ENCODE assay signal across 26 cellular contexts in the genomic region with DNA sequence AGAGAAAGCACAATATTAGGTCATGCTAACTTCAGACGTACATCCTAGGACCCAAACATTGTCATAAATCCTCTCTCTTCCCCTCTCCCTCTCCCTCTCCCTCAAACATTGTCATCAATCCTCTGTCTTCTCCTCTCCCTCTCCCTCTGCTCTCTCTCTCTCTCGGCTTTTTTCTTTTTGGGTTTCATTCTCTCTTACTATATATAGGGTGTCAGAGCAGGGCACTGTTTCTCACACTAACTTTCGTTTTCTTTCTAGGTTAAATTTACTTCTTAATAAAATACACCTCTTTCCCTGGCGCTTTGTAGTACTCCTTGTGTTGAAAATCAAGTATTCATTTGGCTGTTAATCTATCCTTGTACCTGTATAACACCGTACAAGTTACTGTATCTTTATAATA. TPM values are rescaled to one million over a fixed set of nuclear protein-coding genes. Genes with fewer than 3 reads are reported as not detected.
DNase-seq lines count a peak whose midpoint lies in the region; ATAC-seq, FAIRE-seq and TF ChIP-seq lines count a peak whose summit lies in the region.
"Had no signal": no experiment of that assay in that cellular context is flagged by ENCODE, and none has a peak within 500 bp of the region (broad histone marks: within the 10 kb centered on the region; RNA-seq: fewer than 3 reads in every experiment).

No MANE protein-coding gene starts in this region.

- H3K27ac Mint-ChIP-seq in stimulated activated effector memory CD8-positive, alpha-beta T cell treated with anti-CD3 and anti-CD28 coated beads, Interleukin-12 subunit alpha, Interleukin-12 subunit beta, amount 100 ng/mL, for 72 hours, result peak overlapping the region; percentile 2
- H3K27ac Mint-ChIP-seq: stimulated activated naive B cell treated with anti-CD40 and anti-IgM and Interleukin-4, amounts not matched to agents 10 μg/mL and 1 μg/mL and 100 μg/mL, for 72 hours; T-cell had no signal

- POLR2A ChIA-PET in RWPE1 (lab: Yijun Ruan, JAX; ENCODE audit: low non-redundant PET), result no interaction called here

- no peak overlapping the region for H3K27ac ChIP-seq in RWPE1
- H3K27ac ChIP-seq: esophagus muscularis mucosa, tibial artery had no signal

- peak; percentile 64 for ATAC-seq in HG02610 (IDR thresholded peaks at IDR 0.05; ENCODE audit: unreplicated experiment)
- peak; percentile 71 for ATAC-seq in HG03280 (IDR thresholded peaks at IDR 0.05; ENCODE audit: unreplicated experiment)
- ATAC-seq in stimulated activated effector memory CD8-positive, alpha-beta T cell treated with anti-CD3 and anti-CD28 coated beads, Interleukin-12 subunit alpha, Interleukin-12 subunit beta, amount 100 ng/mL, for 72 hours, result no peak
- ATAC-seq: naive thymus-derived CD4-positive, alpha-beta T cell; Right ventricle myocardium inferior; sciatic nerve; stimulated activated naive B cell treated with anti-CD40 and anti-IgM and Interleukin-4, amounts not matched to agents 10 μg/mL and 1 μg/mL and 100 μg/mL, for 72 hours; T-cell had no signal

- H3K36me3 Mint-ChIP-seq in stimulated activated effector memory CD8-positive, alpha-beta T cell treated with anti-CD3 and anti-CD28 coated beads, Interleukin-12 subunit alpha, Interleukin-12 subunit beta, amount 100 ng/mL, for 72 hours, result peaks cover 18% of the 10 kb centered on the region

- no peak for DNase-seq in GM19239 (ENCODE audit: insufficient read length, low spot score)
- no peak for DNase-seq in stimulated activated effector memory CD8-positive, alpha-beta T cell treated with anti-CD3 and anti-CD28 coated beads, Interleukin-12 subunit alpha, Interleukin-12 subunit beta, amount 100 ng/mL, for 72 hours (ENCODE audit: low spot score in 2 of 2)
- no peak for DNase-seq in RWPE1 (ENCODE audit: low spot score)
- no peak for DNase-seq in ureter (ENCODE audit: low spot score)
- no peak for DNase-seq in NCI-H774 (lab: John Stamatoyannopoulos, UW)
- DNase-seq: activated naive CD4-positive, alpha-beta T cell; activated T-cell treated with anti-CD3 and anti-CD28 coated beads for 4 hours; anterior cingulate cortex; central memory CD4-positive, alpha-beta T cell; DMS79 treated with DMSO at 0.1 percent for 48 hours; effector CD8-positive, alpha-beta T cell; Karpas-422; left colon; mesendoderm; naive thymus-derived CD4-positive, alpha-beta T cell; NCI-H1048; NCI-H2081; NCI-H510A; stimulated activated naive B cell treated with anti-CD40 and anti-IgM and Interleukin-4, amounts not matched to agents 10 μg/mL and 1 μg/mL and 100 μg/mL, for 72 hours; T-cell; tibial artery had no signal

- no peak for TF ChIP-seq CTCF in RWPE1 (conservative IDR thresholded peaks at IDR 0.05; ENCODE audit: low read depth)

- CTCF ChIA-PET in RWPE1 (lab: Yijun Ruan, JAX), result no interaction called here

- peak; percentile 92 for FAIRE-seq in GM19239 (lab: Jason Lieb, UNC)

- H3K9me3 Mint-ChIP-seq in stimulated activated effector memory CD8-positive, alpha-beta T cell treated with anti-CD3 and anti-CD28 coated beads, Interleukin-12 subunit alpha, Interleukin-12 subunit beta, amount 100 ng/mL, for 72 hours, result no peaks in the 10 kb centered on the region
- H3K9me3 Mint-ChIP-seq: naive thymus-derived CD4-positive, alpha-beta T cell; stimulated activated naive B cell treated with anti-CD40 and anti-IgM and Interleukin-4, amounts not matched to agents 10 μg/mL and 1 μg/mL and 100 μg/mL, for 72 hours; T-cell had no signal

- no peaks in the 10 kb centered on the region for H3K4me1 Mint-ChIP-seq in stimulated activated effector memory CD8-positive, alpha-beta T cell treated with anti-CD3 and anti-CD28 coated beads, Interleukin-12 subunit alpha, Interleukin-12 subunit beta, amount 100 ng/mL, for 72 hours
- H3K4me1 Mint-ChIP-seq: stimulated activated naive B cell treated with anti-CD40 and anti-IgM and Interleukin-4, amounts not matched to agents 10 μg/mL and 1 μg/mL and 100 μg/mL, for 72 hours had no signal

- no peak overlapping the region for H3K4me3 Mint-ChIP-seq in stimulated activated effector memory CD8-positive, alpha-beta T cell treated with anti-CD3 and anti-CD28 coated beads, Interleukin-12 subunit alpha, Interleukin-12 subunit beta, amount 100 ng/mL, for 72 hours
- H3K4me3 Mint-ChIP-seq: stimulated activated naive B cell treated with anti-CD40 and anti-IgM and Interleukin-4, amounts not matched to agents 10 μg/mL and 1 μg/mL and 100 μg/mL, for 72 hours; T-cell had no signal

RNA-seq across cellular contexts. Expression of a gene that starts 37.0 kb away (rescaled TPM):
- 3.0 TPM for total RNA-seq in ureter

RNA-seq across cellular contexts. Expression of a gene that starts 41.2 kb away (rescaled TPM):
- total RNA-seq in ureter, result 10.1 TPM
